ENCODE assay signal across 1 cellular context in genomic region chr6:104940881-104941693, GRCh38.
TF ChIP-seq lines count a peak whose summit lies in the region.

No MANE protein-coding gene starts in this region.

TF ChIP-seq in HepG2, 621 proteins besides CTCF, POLR2A, EP300 and RAD21 (continued from another document and continues in another):
- no peak for TF ChIP-seq ZBTB46 (CRISPR knock-in tag; IDR thresholded peaks at IDR 0.05; ENCODE audit: borderline replicate concordance)
- TF ChIP-seq ATF5 (CRISPR knock-in tag; IDR thresholded peaks at IDR 0.05; ENCODE audit: low read depth), result no peak
- peak; percentile 70 for TF ChIP-seq TBX3 (IDR thresholded peaks at IDR 0.05; ENCODE audit: borderline replicate concordance)
- TF ChIP-seq FOXO4 (CRISPR knock-in tag; conservative IDR thresholded peaks at IDR 0.05), result 0 out of 2 replicates have a peak, but pooled peaks have one; percentile 92
- TF ChIP-seq ZNF672 (CRISPR knock-in tag; IDR thresholded peaks at IDR 0.05), result 0 out of 2 replicates have a peak, but pooled peaks have one; percentile 33
- TF ChIP-seq EEA1 (CRISPR knock-in tag; IDR thresholded peaks at IDR 0.05; ENCODE audit: borderline replicate concordance), result peak; percentile 71; the same call in 1 of the 2 replicates
- TF ChIP-seq TBP (CRISPR knock-in tag; IDR thresholded peaks at IDR 0.05), result no peak
- 0 out of 2 replicates have a peak, but pooled peaks have one; percentile 55 for TF ChIP-seq ZNF224 (CRISPR knock-in tag; IDR thresholded peaks at IDR 0.05)
- TF ChIP-seq ZNF713 (CRISPR knock-in tag; IDR thresholded peaks at IDR 0.05), result no peak; the same call in 1 of the 2 replicates
- TF ChIP-seq MED13 (CRISPR knock-in tag; IDR thresholded peaks at IDR 0.05), result peak; percentile 24; the same call in 1 of the 2 replicates
- no peak for TF ChIP-seq MTA3 (CRISPR knock-in tag; IDR thresholded peaks at IDR 0.05)
- peak; percentile 56 for TF ChIP-seq ARNT2 (CRISPR knock-in tag; IDR thresholded peaks at IDR 0.05; ENCODE audit: low read depth)
- no peak for TF ChIP-seq SMARCC2 (IDR thresholded peaks at IDR 0.05)
- no peak for TF ChIP-seq ZZZ3 (CRISPR knock-in tag; IDR thresholded peaks at IDR 0.05; ENCODE audit: borderline replicate concordance)
- peak; percentile 67 for TF ChIP-seq ETV5 (CRISPR knock-in tag; IDR thresholded peaks at IDR 0.05; ENCODE audit: borderline replicate concordance)
- TF ChIP-seq CENPT (CRISPR knock-in tag; IDR thresholded peaks at IDR 0.05; ENCODE audit: low read depth), result no peak; the same call in 1 of the 2 replicates
- TF ChIP-seq ZNF550 (CRISPR knock-in tag; IDR thresholded peaks at IDR 0.05; ENCODE audit: borderline replicate concordance), result no peak
- TF ChIP-seq ZSCAN22 (CRISPR knock-in tag; IDR thresholded peaks at IDR 0.05), result peak; percentile 67; the same call in 1 of the 2 replicates
- TF ChIP-seq ZNF776 (CRISPR knock-in tag; IDR thresholded peaks at IDR 0.05), result no peak
- TF ChIP-seq NPAS2 (CRISPR knock-in tag; IDR thresholded peaks at IDR 0.05; ENCODE audit: borderline replicate concordance), result no peak
- TF ChIP-seq RNF2 (conservative IDR thresholded peaks at IDR 0.05; ENCODE audit: low read depth), result peak; percentile 98
- peak; percentile 76 for TF ChIP-seq HES4 (CRISPR knock-in tag; IDR thresholded peaks at IDR 0.05; ENCODE audit: borderline replicate concordance)
- no peak for TF ChIP-seq HMGXB3 (CRISPR knock-in tag; IDR thresholded peaks at IDR 0.05; ENCODE audit: borderline replicate concordance)
- TF ChIP-seq TAF15 (IDR thresholded peaks at IDR 0.05; ENCODE audit: low read depth, low read length, poor library complexity, severe bottlenecking), result peak; percentile 25
- TF ChIP-seq ZSCAN29 (CRISPR knock-in tag; conservative IDR thresholded peaks at IDR 0.05), result 0 out of 2 replicates have a peak, but pooled peaks have one; percentile 30
- peak; percentile 29; the same call in 1 of the 2 replicates for TF ChIP-seq ZNF362 (CRISPR knock-in tag; IDR thresholded peaks at IDR 0.05; ENCODE audit: borderline replicate concordance)
- TF ChIP-seq ETS1 (CRISPR knock-in tag; IDR thresholded peaks at IDR 0.05), result peak; percentile 77; the same call in 1 of the 2 replicates
- TF ChIP-seq ZNF7 (CRISPR knock-in tag; IDR thresholded peaks at IDR 0.05), result peak; percentile 31; the same call in 1 of the 2 replicates
- peak; percentile 91; the same call in 1 of the 2 replicates for TF ChIP-seq TEAD2 (CRISPR knock-in tag; IDR thresholded peaks at IDR 0.05)
- 0 out of 2 replicates have a peak, but pooled peaks have one; percentile 56 for TF ChIP-seq CREBL2 (CRISPR knock-in tag; IDR thresholded peaks at IDR 0.05; ENCODE audit: borderline replicate concordance)
- TF ChIP-seq ATF6 (CRISPR knock-in tag; conservative IDR thresholded peaks at IDR 0.05), result no peak
- TF ChIP-seq NCOA1 (CRISPR knock-in tag; IDR thresholded peaks at IDR 0.05), result peak; percentile 45; the same call in 1 of the 2 replicates
- TF ChIP-seq CENPX (CRISPR knock-in tag; IDR thresholded peaks at IDR 0.05), result no peak
- TF ChIP-seq ZUFSP (CRISPR knock-in tag; IDR thresholded peaks at IDR 0.05; ENCODE audit: borderline replicate concordance), result no peak
- TF ChIP-seq ZNF792 (CRISPR knock-in tag; IDR thresholded peaks at IDR 0.05), result peak; percentile 74; the same call in 1 of the 2 replicates
- peak; percentile 66 for TF ChIP-seq SAP130 (CRISPR knock-in tag; IDR thresholded peaks at IDR 0.05; ENCODE audit: low read depth)
- no peak for TF ChIP-seq PBX2 (CRISPR knock-in tag; IDR thresholded peaks at IDR 0.05)
- peak; percentile 83 for TF ChIP-seq TBX2 (CRISPR knock-in tag; IDR thresholded peaks at IDR 0.05; ENCODE audit: borderline replicate concordance)
- TF ChIP-seq AKAP8 (CRISPR knock-in tag; IDR thresholded peaks at IDR 0.05), result no peak
- 0 out of 2 replicates have a peak, but pooled peaks have one; percentile 63 for TF ChIP-seq KLF13 (CRISPR knock-in tag; IDR thresholded peaks at IDR 0.05)
- TF ChIP-seq THAP9 (CRISPR knock-in tag; IDR thresholded peaks at IDR 0.05; ENCODE audit: borderline replicate concordance), result peak; percentile 74; the same call in 1 of the 2 replicates
